In the genomic region with DNA sequence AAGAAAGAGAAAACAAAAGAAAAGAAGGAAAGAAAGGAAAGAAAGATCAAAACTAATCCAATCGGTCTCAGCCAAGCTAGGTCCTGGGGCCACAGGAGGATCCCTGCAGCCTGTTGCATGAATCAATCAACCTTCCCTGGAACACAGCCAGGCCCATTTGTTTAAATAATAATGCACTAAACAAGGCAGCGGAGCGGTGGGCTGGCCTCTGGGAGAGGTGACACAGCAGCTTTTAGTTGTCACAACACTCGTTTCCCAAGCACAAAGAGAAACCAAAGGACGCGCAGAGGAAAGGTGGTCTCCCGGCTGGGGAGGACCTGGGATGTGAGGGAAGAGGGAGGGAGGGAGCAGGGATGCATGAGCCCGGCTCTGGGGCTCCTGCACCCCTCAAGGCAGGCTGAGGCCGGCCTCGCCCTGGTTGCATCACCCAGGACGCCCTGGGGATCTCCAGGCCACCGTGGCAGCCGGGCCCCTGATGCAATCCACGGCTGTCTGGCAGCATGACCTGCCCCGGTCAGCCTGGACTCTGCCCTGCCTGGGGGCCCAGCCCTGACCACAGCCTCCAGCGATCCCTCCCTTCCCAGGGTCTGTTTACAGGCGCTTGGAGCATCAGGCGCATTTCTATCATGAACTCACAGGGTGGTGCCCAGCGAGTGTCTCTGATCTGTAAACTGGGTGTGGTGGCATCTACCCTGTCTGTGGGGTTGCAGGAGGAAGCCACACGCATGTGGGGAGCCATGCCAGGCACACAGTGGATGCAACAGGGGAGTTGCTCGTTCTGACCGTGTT, we compare ENCODE assay signal across 7 cellular contexts. TPM values are rescaled to one million over a fixed set of nuclear protein-coding genes. Genes with fewer than 3 reads are reported as not detected.
DNase-seq lines count a peak whose midpoint lies in the region; ATAC-seq, FAIRE-seq and TF ChIP-seq lines count a peak whose summit lies in the region.

No MANE protein-coding gene starts in this region.

- peak overlapping the region; percentile 75 for H3K4me2 ChIP-seq in keratinocyte (ENCODE audit: control insufficient read depth, extremely low read depth, insufficient read depth, low read depth, low read length)

- H3K4me3 Mint-ChIP-seq in brain: peak overlapping the region in 3 of 5 experiments; percentile 5 to 53 (median 47)

- peak overlapping the region in 4 of 5 experiments; percentile 17 to 93 (median 54) for H3K27ac Mint-ChIP-seq in brain

- dilution Hi-C loops in keratinocyte (cut with MboI; ENCODE audit: extremely low pct_ligation_motif_present, low sequenced_read_pairs): no loop called here

- no peak for TF ChIP-seq POLR2A in upper lobe of left lung (IDR thresholded peaks at IDR 0.05)

- peaks cover 10% of the 10 kb centered on the region for H3K27me3 Mint-ChIP-seq in brain

- H3K9me3 Mint-ChIP-seq in brain: peaks cover 0 to 6% (median 0%) of the 10 kb centered on the region in 5 experiments

- H3K9me1 ChIP-seq in keratinocyte (ENCODE audit: control insufficient read depth, extremely low read depth, insufficient read depth, low read length): no peaks in the 10 kb centered on the region

- H3K9me3 ChIP-seq in keratinocyte (ENCODE audit: control insufficient read depth, low read depth, low read length) (no peaks in the 10 kb centered on the region), upper lobe of left lung (no peaks in the 10 kb centered on the region)

- FAIRE-seq in keratinocyte (lab: Jason Lieb, UNC): peak; percentile 62

- peak overlapping the region; percentile 36 for H3K27ac ChIP-seq in keratinocyte (ENCODE audit: control insufficient read depth, insufficient read depth, low read length)
- peak overlapping the region in 3 of 4 donors; percentile 2 to 81 (median 11) for H3K27ac ChIP-seq in upper lobe of left lung

- peak overlapping the region; percentile 60 for H2AFZ ChIP-seq in keratinocyte (ENCODE audit: control insufficient read depth, low read length)

- no peaks in the 10 kb centered on the region for H3K36me3 ChIP-seq in H7 (replicated peaks; ENCODE audit: control insufficient read depth, insufficient read depth, low read length)
- H3K36me3 ChIP-seq in keratinocyte (ENCODE audit: control insufficient read depth in 2 of 2, extremely low read depth in 1 of 2, insufficient read depth in 2 of 2, low read length in 2 of 2): no peaks in the 10 kb centered on the region
- no peaks in the 10 kb centered on the region for H3K36me3 ChIP-seq in upper lobe of left lung

- H4K20me1 ChIP-seq in keratinocyte (ENCODE audit: control insufficient read depth, extremely low read depth, insufficient read depth, low read length): no peaks in the 10 kb centered on the region

- H3K9ac ChIP-seq in keratinocyte (ENCODE audit: control insufficient read depth, extremely low read depth, insufficient read depth, low read length): peak overlapping the region; percentile 54

- H3K4me3 ChIP-seq in H7 (ENCODE audit: insufficient read depth, low read depth, low read length) (no peak overlapping the region), keratinocyte (ENCODE audit: control insufficient read depth in 2 of 3, extremely low read depth in 1 of 3, insufficient read depth in 2 of 3, low read depth in 1 of 3, low read length in 3 of 3) (peak overlapping the region in 2 of 3 experiments; percentile 46 to 56), upper lobe of left lung (peak overlapping the region in 3 of 4 donors; percentile 28 to 29 (median 29))

- H3K4me1 Mint-ChIP-seq in brain: peaks cover 38% of the 10 kb centered on the region

- H3K27me3 ChIP-seq in H7 (ENCODE audit: control insufficient read depth, insufficient read depth, low read length) (no peaks in the 10 kb centered on the region), keratinocyte (ENCODE audit: control insufficient read depth, extremely low read depth, insufficient read depth, low read length) (peaks cover 5% of the 10 kb centered on the region), upper lobe of left lung (peaks cover 0 to 4% (median 0%) of the 10 kb centered on the region in 4 donors)

- no peaks in the 10 kb centered on the region for H3K36me3 Mint-ChIP-seq in brain

- DNase-seq in H7: peak; percentile 84
- peak; percentile 83 for DNase-seq in NCI-H2227 (lab: John Stamatoyannopoulos, UW; ENCODE audit: unreplicated experiment)
- no peak for DNase-seq in keratinocyte (ENCODE audit: low read depth, low spot score)
- DNase-seq in upper lobe of left lung: peak; percentile 82 to 89
- no peak for DNase-seq in germinal center (ENCODE audit: low spot score)

- TF ChIP-seq CTCF in brain (conservative IDR thresholded peaks at IDR 0.05) (no peak), keratinocyte (optimal IDR thresholded peaks at IDR 0.05 in 1 of 3, IDR thresholded peaks at IDR 0.05 in 1 of 3, conservative IDR thresholded peaks at IDR 0.05 in 1 of 3; ENCODE audit: extremely low read depth in 1 of 3, insufficient read depth in 2 of 3, low read length in 3 of 3) (no peak), upper lobe of left lung (IDR thresholded peaks at IDR 0.05) (no peak)

- WGBS in upper lobe of left lung, 2 donors: 17 to 22% methylated on average over 9 to 17 of the region's 22 CpGs

- H3K79me2 ChIP-seq in keratinocyte (ENCODE audit: control insufficient read depth, insufficient read depth, low read length): no peaks in the 10 kb centered on the region

- no peak for TF ChIP-seq EP300 in upper lobe of left lung (IDR thresholded peaks at IDR 0.05)

- H3K4me1 ChIP-seq in keratinocyte (ENCODE audit: control insufficient read depth, extremely low read depth, insufficient read depth, low read length) (peaks cover 28% of the 10 kb centered on the region), upper lobe of left lung (peaks cover 0 to 17% (median 8%) of the 10 kb centered on the region in 4 donors)

- peak; percentile 69 to 92 for ATAC-seq in upper lobe of left lung (ENCODE audit: low FRiP score in 2 of 2)
- no peak for ATAC-seq in GM18498 (IDR thresholded peaks at IDR 0.05; ENCODE audit: unreplicated experiment)

RNA-seq across cellular contexts. Expression of gene MMP17, which starts 32.5 kb away (rescaled TPM):
- total RNA-seq in H7 (2014; rRNA removed; shearing (Covaris generic)): 36.1 and 75.7 TPM in 2 replicates
- 15.5 TPM for polyA plus RNA-seq in brain (ENCODE audit: insufficient read depth, low read depth, low replicate concordance)
- polyA plus RNA-seq in keratinocyte: 2.2 to 4.8 TPM (median 2.3 TPM) in 3 replicates
- polyA plus RNA-seq in keratinocyte (2011; ENCODE audit: low read depth): 1.8 TPM
- 1.3 and 2.1 TPM in 2 replicates for polyA plus RNA-seq in keratinocyte (2011; cell fraction: cytosol; rRNA removed)
- 3.5 and 4.6 TPM in 2 replicates for polyA plus RNA-seq in keratinocyte (2011; cell fraction: nucleus; rRNA removed)
- 1.2 and 2.0 TPM in 2 replicates for polyA plus RNA-seq in keratinocyte (2012; ENCODE audit: low replicate concordance)
- 0.38 to 3.3 TPM (median 1.3 TPM) in 3 replicates for polyA minus RNA-seq in keratinocyte
- polyA minus RNA-seq in keratinocyte (2011; cell fraction: cytosol; rRNA and poly(A)+ RNA removed): 7.7 TPM
- 5.1 and 9.2 TPM in 2 replicates for polyA minus RNA-seq in keratinocyte (2011; cell fraction: nucleus; rRNA and poly(A)+ RNA removed)
- 1 to 10 TPM; 3.1 to 7.1 (median 5.9) TPM for total RNA-seq in upper lobe of left lung

RNA-seq across cellular contexts. Expression of gene ULK1, which starts 33.8 kb away (rescaled TPM):
- total RNA-seq in H7 (2014; rRNA removed; shearing (Covaris generic)): 15.7 and 18.8 TPM in 2 replicates
- 32.7 TPM for polyA plus RNA-seq in brain (ENCODE audit: insufficient read depth, low read depth, low replicate concordance)
- 2.3 to 4.8 TPM (median 4.3 TPM) in 3 replicates for polyA plus RNA-seq in keratinocyte
- 6.5 TPM for polyA plus RNA-seq in keratinocyte (2011; ENCODE audit: low read depth)
- polyA plus RNA-seq in keratinocyte (2011; cell fraction: cytosol; rRNA removed): 2.1 and 3.5 TPM in 2 replicates
- 21.9 and 29.8 TPM in 2 replicates for polyA plus RNA-seq in keratinocyte (2011; cell fraction: nucleus; rRNA removed)
- 7.5 and 24.2 TPM in 2 replicates for polyA plus RNA-seq in keratinocyte (2012; ENCODE audit: low replicate concordance)
- polyA minus RNA-seq in keratinocyte: 5.2 to 6.6 TPM (median 5.8 TPM) in 3 replicates
- 9.6 TPM for polyA minus RNA-seq in keratinocyte (2011; cell fraction: cytosol; rRNA and poly(A)+ RNA removed)
- polyA minus RNA-seq in keratinocyte (2011; cell fraction: nucleus; rRNA and poly(A)+ RNA removed): 13.2 and 15.6 TPM in 2 replicates
- total RNA-seq in upper lobe of left lung: 10 to 100 TPM in 5 of 6 donors, 1 to 10 TPM in 1; 6.8 to 93.2 (median 40.7) TPM

Comparison
In these comparisons a context has a peak if more than half of its experiments do, and no peak if none do; other contexts are left out.
1. DNase-seq: peak in H7 (single experiment), NCI-H2227 (single experiment) and upper lobe of left lung (2 of 2); none in keratinocyte (single experiment) and germinal center (single experiment).